Comparison of ENCODE assay signal across 11 cellular contexts in genomic region chr12:108609535-108610335, GRCh38. TPM values are rescaled to one million over a fixed set of nuclear protein-coding genes. Genes with fewer than 3 reads are reported as not detected.
DNase-seq lines count a peak whose midpoint lies in the region; ATAC-seq and TF ChIP-seq lines count a peak whose summit lies in the region.
"Had no signal": no experiment of that assay in that cellular context is flagged by ENCODE, and none has a peak within 500 bp of the region (broad histone marks: within the 10 kb centered on the region; RNA-seq: fewer than 3 reads in every experiment).

No MANE protein-coding gene starts in this region.

- peak; percentile 50 for ATAC-seq in GM18502 (IDR thresholded peaks at IDR 0.05; ENCODE audit: poor library complexity, unreplicated experiment)
- ATAC-seq in WTC11, result no peak
- ATAC-seq in heart right ventricle, result peak; percentile 81 to 93 (median 86)
- no peak for ATAC-seq in HG03457 (IDR thresholded peaks at IDR 0.05; ENCODE audit: unreplicated experiment)
- no peak for ATAC-seq in GM21515 (IDR thresholded peaks at IDR 0.05; ENCODE audit: unreplicated experiment)

- CTCF ChIA-PET in WTC11 (lab: Charles Lee), result interaction anchor here (0.6 to 2.5 kb wide), 2 partner anchors 9 to 57 kb away, joined by 3 to 7 read pairs; no protein-coding TSS in a partner anchor

- POLR2A ChIA-PET in WTC11 (lab: Charles Lee), result interaction anchor here (1.1 kb wide), 1 partner anchor 47 kb away, joined by 3 read pairs; the partner anchor contains the start of gene ISCU

- TF ChIP-seq CTCF in WTC11 (IDR thresholded peaks at IDR 0.05) (no peak), heart right ventricle (IDR thresholded peaks at IDR 0.05) (no peak)

- H3K27me3 ChIP-seq in heart right ventricle, result no peaks in the 10 kb centered on the region

- H3K4me3 ChIP-seq in heart right ventricle, result peak overlapping the region in 1 of 10 donors; percentile 15

- H3K4me1 Mint-ChIP-seq in WTC11, result peaks cover 15% of the 10 kb centered on the region

- no peaks in the 10 kb centered on the region for H3K9me3 Mint-ChIP-seq in WTC11

- H3K4me1 ChIP-seq in heart right ventricle, result peaks cover 0 to 31% (median 11%) of the 10 kb centered on the region in 9 donors
- H3K4me1 ChIP-seq: parathyroid adenoma had no signal

- no peak overlapping the region for H3K27ac Mint-ChIP-seq in WTC11

- H3K9me3 ChIP-seq in heart right ventricle, result no peaks in the 10 kb centered on the region

- H3K36me3 ChIP-seq in heart right ventricle, result no peaks in the 10 kb centered on the region

- no peak overlapping the region for H3K4me3 Mint-ChIP-seq in WTC11

- DNase-seq in WTC11 (ENCODE audit: low spot score), result no peak
- peak; percentile 73 to 84 for DNase-seq in heart right ventricle
- peak; percentile 62 for DNase-seq in smooth muscle cell of the brain vasculature (ENCODE audit: low read depth, low spot score)
- no peak for DNase-seq in NCI-H1930 (lab: John Stamatoyannopoulos, UW)
- DNase-seq in NCI-H2171 treated with DMSO at 0.1 percent for 48 hours (lab: John Stamatoyannopoulos, UW), result no peak
- DNase-seq: activated CD8-positive, alpha-beta memory T cell treated with anti-CD3 and anti-CD28 coated beads for 24 hours; cerebellar nuclear complex had no signal

- WGBS in heart right ventricle, 2 donors, result 31 to 39% methylated on average over 21 of the region's 21 CpGs

- H3K36me3 Mint-ChIP-seq in WTC11, result no peaks in the 10 kb centered on the region

- peak overlapping the region in 2 of 10 donors; percentile 6 to 12 for H3K27ac ChIP-seq in heart right ventricle
- H3K27ac ChIP-seq: parathyroid adenoma had no signal

- peaks cover 2% of the 10 kb centered on the region; the same call in 1 of the 2 replicates for H3K27me3 Mint-ChIP-seq in WTC11 (ENCODE audit: low read depth)

- intact Hi-C loops in heart right ventricle (cut with DNase I), result loop anchor here in 2 of 10 donors (5.0 to 10.0 kb wide), 2 partner anchors 37 to 485 kb away; partner anchors contain the start of genes ALKBH2 (in 1 of the 2) and UNG (in 1 of the 2)

TF ChIP-seq in WTC11, 78 proteins besides CTCF, POLR2A, EP300 and RAD21:
- no peak for TF ChIP-seq MLX (CRISPR knock-in tag; IDR thresholded peaks at IDR 0.05)
- TF ChIP-seq SOX15 (CRISPR knock-in tag; IDR thresholded peaks at IDR 0.05), result no peak
- TF ChIP-seq PRRX2 (CRISPR knock-in tag; IDR thresholded peaks at IDR 0.05), result no peak
- peak; percentile 76; the same call in 1 of the 2 replicates for TF ChIP-seq ESRRA (CRISPR knock-in tag; IDR thresholded peaks at IDR 0.05; ENCODE audit: borderline replicate concordance)
- TF ChIP-seq ZNF263 (CRISPR knock-in tag; IDR thresholded peaks at IDR 0.05; ENCODE audit: low read depth), result no peak
- no peak for TF ChIP-seq CBFB (CRISPR knock-in tag; IDR thresholded peaks at IDR 0.05; ENCODE audit: low read depth)
- peak; percentile 82 for TF ChIP-seq PRDM15 (CRISPR knock-in tag; IDR thresholded peaks at IDR 0.05)
TF ChIP-seq in WTC11: peak in this region for 2.

RNA-seq across cellular contexts. Expression of gene TMEM119, which starts 11.9 kb away (rescaled TPM):
- total RNA-seq in WTC11 (2021), result 0.16 to 0.25 TPM (median 0.20 TPM) in 3 replicates
- 1 to 10 TPM in 8 of 10 donors, under 1 TPM in 2; 0.57 to 6.9 (median 2.0) TPM for total RNA-seq in heart right ventricle
- polyA plus RNA-seq in heart right ventricle, result 1 to 10 TPM; 1.0 to 2.2 TPM

RNA-seq across cellular contexts. Expression of gene SELPLG, which starts 24.0 kb away (rescaled TPM):
- total RNA-seq in WTC11 (2021) (0.18 to 0.46 TPM (median 0.21 TPM) in 3 replicates), heart right ventricle (10 to 100 TPM in 1 of 10 donors, 1 to 10 TPM in 9; 1.5 to 17.6 (median 2.4) TPM)
- polyA plus RNA-seq in heart right ventricle, result 1 to 10 TPM in 1 of 2 donors, under 1 TPM in 1; 0.88 to 3.9 TPM

RNA-seq across cellular contexts. Expression of gene ISCU, which starts 47.3 kb away (rescaled TPM):
- total RNA-seq in WTC11 (2021), result 73.8 to 85.9 TPM (median 74.2 TPM) in 3 replicates
- total RNA-seq in heart right ventricle, result 100 to 1,000 TPM; 321 to 630 (median 522) TPM
- polyA plus RNA-seq in heart right ventricle, result 100 to 1,000 TPM; 164 to 215 TPM

RNA-seq across cellular contexts. Expression of gene SART3, which starts 48.8 kb away (rescaled TPM):
- total RNA-seq in WTC11 (2021), result 75.6 to 91.2 TPM (median 76.8 TPM) in 3 replicates
- 10 to 100 TPM; 20.7 to 38.0 (median 25.2) TPM for total RNA-seq in heart right ventricle
- 10 to 100 TPM; 13.5 to 18.3 TPM for polyA plus RNA-seq in heart right ventricle

Comparison
In these comparisons a context has a peak if more than half of its experiments do, and no peak if none do; other contexts are left out.
1. ATAC-seq: peak in GM18502 (single experiment) and heart right ventricle (8 of 8); none in WTC11 (single experiment), HG03457 (single experiment) and GM21515 (single experiment).
2. DNase-seq: peak in heart right ventricle (2 of 2) and smooth muscle cell of the brain vasculature (single experiment); none in WTC11 (single experiment), NCI-H1930 (0 of 2) and NCI-H2171 treated with DMSO at 0.1 percent for 48 hours (single experiment).